ENCODE assay signal across 8 cellular contexts in the genomic region with DNA sequence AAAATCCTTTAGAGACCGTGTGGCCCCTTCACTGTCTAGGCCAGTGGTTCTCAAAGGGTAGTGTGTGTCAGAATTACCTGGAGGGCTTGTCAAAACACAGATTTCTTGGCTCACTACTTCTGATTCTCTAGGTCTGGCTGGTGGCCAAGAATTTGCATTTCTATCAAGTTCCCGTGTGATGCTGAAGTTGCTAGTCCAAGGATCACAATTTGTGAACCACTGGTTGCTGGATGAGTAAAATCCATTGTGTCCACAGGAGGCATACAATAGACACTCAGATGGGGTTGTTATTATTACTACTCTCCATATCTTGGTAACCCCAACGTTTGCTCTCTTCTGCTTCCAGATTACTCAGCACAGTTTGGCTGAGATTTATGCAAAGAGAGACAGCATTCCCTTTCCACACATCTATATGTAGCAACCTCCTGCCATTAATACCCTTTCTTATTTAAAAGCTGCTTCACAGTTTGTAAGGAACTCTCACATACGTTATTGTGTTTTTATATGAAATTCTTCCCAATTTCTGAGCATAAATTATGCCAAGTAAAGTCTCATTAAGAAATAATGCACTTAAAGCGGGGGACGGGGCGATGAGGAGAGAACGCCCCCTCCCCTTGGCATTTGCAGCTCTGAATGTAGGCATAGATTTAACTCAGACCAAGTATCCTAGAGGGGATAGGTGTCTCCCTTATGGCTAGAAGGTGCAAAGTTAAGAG. TPM values are rescaled to one million over a fixed set of nuclear protein-coding genes. Genes with fewer than 3 reads are reported as not detected.
DNase-seq lines count a peak whose midpoint lies in the region; TF ChIP-seq lines count a peak whose summit lies in the region.

No MANE protein-coding gene starts in this region.

- H3K9me3 ChIP-seq in MG63 (no peaks in the 10 kb centered on the region), ascending aorta (no peaks in the 10 kb centered on the region)

- H3K36me3 ChIP-seq in MG63: no peaks in the 10 kb centered on the region
- H3K36me3 ChIP-seq in ascending aorta: no peaks in the 10 kb centered on the region
- H3K36me3 ChIP-seq in kidney epithelial cell (ENCODE audit: control insufficient read depth, insufficient read depth, low read length): no peaks in the 10 kb centered on the region

- intact Hi-C loops in ascending aorta (cut with DNase I): loop anchor here (1.0 kb wide), 1 partner anchor 16 kb away; the partner anchor contains the start of gene DSTYK

- peak; percentile 9 for DNase-seq in DMS53 treated with DMSO at 0.1 percent for 48 hours (lab: John Stamatoyannopoulos, UW; ENCODE audit: unreplicated experiment)
- no peak for DNase-seq in MG63
- peak in 1 of 2 donors; percentile 52 for DNase-seq in ascending aorta (ENCODE audit: low spot score in 2 of 2)
- no peak for DNase-seq in kidney epithelial cell (ENCODE audit: low read depth)
- peak; percentile 25 for DNase-seq in stromal cell of bone marrow (ENCODE audit: low read depth)
- no peak for DNase-seq in UCSD-AML1 (lab: John Stamatoyannopoulos, UW; ENCODE audit: unreplicated experiment)
- no peak for DNase-seq in central memory CD4-positive, alpha-beta T cell
- DNase-seq in islet precursor cell: no peak

- H3K27me3 ChIP-seq in MG63: no peaks in the 10 kb centered on the region
- no peaks in the 10 kb centered on the region for H3K27me3 ChIP-seq in ascending aorta
- H3K27me3 ChIP-seq in kidney epithelial cell (ENCODE audit: control insufficient read depth, insufficient read depth, low read length): peaks cover 3% of the 10 kb centered on the region

- H3K27ac ChIP-seq in ascending aorta: no peak overlapping the region

- H3K4me3 ChIP-seq in MG63 (peak overlapping the region; percentile 62), ascending aorta (peak overlapping the region; percentile 40 to 86), kidney epithelial cell (ENCODE audit: low read depth, low read length) (peak overlapping the region; percentile 65)

- peaks cover 0 to 20% of the 10 kb centered on the region in 2 donors for H3K4me1 ChIP-seq in ascending aorta

- TF ChIP-seq CTCF in ascending aorta (IDR thresholded peaks at IDR 0.05) (no peak), kidney epithelial cell (IDR thresholded peaks at IDR 0.05; ENCODE audit: insufficient read depth, low read length, poor library complexity, severe bottlenecking) (no peak)

RNA-seq across cellular contexts. Expression of gene TMCC2, which starts 0.7 kb away (rescaled TPM):
- 2.4 and 3.7 TPM in 2 replicates for total RNA-seq in MG63 (2014; rRNA removed; shearing (Covaris generic); ENCODE audit: low replicate concordance)
- total RNA-seq in ascending aorta (5.2 TPM), kidney epithelial cell (12.7 and 15.7 TPM in 2 replicates)

RNA-seq across cellular contexts. Expression of gene DSTYK, which starts 15.5 kb away (rescaled TPM):
- total RNA-seq in MG63 (2014; rRNA removed; shearing (Covaris generic); ENCODE audit: low replicate concordance): 7.7 and 8.0 TPM in 2 replicates
- total RNA-seq in ascending aorta (8.1 TPM), kidney epithelial cell (13.2 and 13.8 TPM in 2 replicates)

Comparison
In these comparisons a context has a peak if more than half of its experiments do, and no peak if none do; other contexts are left out.
1. DNase-seq: peak in DMS53 treated with DMSO at 0.1 percent for 48 hours (single experiment) and stromal cell of bone marrow (single experiment); none in MG63 (single experiment), kidney epithelial cell (single experiment), UCSD-AML1 (single experiment), central memory CD4-positive, alpha-beta T cell (single experiment) and islet precursor cell (single experiment).
2. Peak in every context shown above with its lines, with median percentiles within 50 percentile points of each other: H3K4me3 ChIP-seq.